In genomic region chrX:129717902-129718301, GRCh38 we compare ENCODE assay signal across 12 cellular contexts. TPM values are rescaled to one million over a fixed set of nuclear protein-coding genes. Genes with fewer than 3 reads are reported as not detected.
A peak's percentile ranks its signal among the peaks of the same experiment; 100 is the strongest.
DNase-seq lines count a peak whose midpoint lies in the region; ATAC-seq and TF ChIP-seq lines count a peak whose summit lies in the region.
"Had no signal": no experiment of that assay in that cellular context is flagged by ENCODE, and none has a peak within 500 bp of the region (broad histone marks: within the 10 kb centered on the region; RNA-seq: fewer than 3 reads in every experiment).

No MANE protein-coding gene starts in this region.

- no peak overlapping the region for H3K27ac Mint-ChIP-seq in natural killer cell
- H3K27ac Mint-ChIP-seq: natural killer cell treated with Interleukin-12 subunit alpha and Interleukin-12 subunit beta and Interleukin-15 and Interleukin-18, amount 100 ng/mL, for 72 hours had no signal

- DNase-seq in Daoy (ENCODE audit: low read depth) (peak; percentile 54), NCI-H226 (peak; percentile 25), epithelial cell of esophagus (ENCODE audit: low read depth) (peak; percentile 78), non-pigmented ciliary epithelial cell (ENCODE audit: low read depth) (peak; percentile 60), natural killer cell (no peak)
- DNase-seq in activated CD8-positive, alpha-beta memory T cell treated with anti-CD3 and anti-CD28 coated beads, Interleukin-2, amount 50 U/mL, for 48 hours: no peak
- DNase-seq: CD4-positive, alpha-beta memory T cell; Karpas-422 had no signal

- ATAC-seq in HG03457 (IDR thresholded peaks at IDR 0.05; ENCODE audit: unreplicated experiment): no peak
- no peak for ATAC-seq in HG03565 (IDR thresholded peaks at IDR 0.05; ENCODE audit: unreplicated experiment)
- no peak for ATAC-seq in natural killer cell
- ATAC-seq: natural killer cell treated with Interleukin-12 subunit alpha and Interleukin-12 subunit beta and Interleukin-15 and Interleukin-18, amount 100 ng/mL, for 72 hours; Panc1 had no signal

- H3K9me3 Mint-ChIP-seq in natural killer cell: no peaks in the 10 kb centered on the region
- H3K9me3 Mint-ChIP-seq: CD4-positive, alpha-beta memory T cell; natural killer cell treated with Interleukin-12 subunit alpha and Interleukin-12 subunit beta and Interleukin-15 and Interleukin-18, amount 100 ng/mL, for 72 hours had no signal

- intact Hi-C loops in natural killer cell (cut with micrococcal nuclease): no loop called here

- no peaks in the 10 kb centered on the region for H3K36me3 Mint-ChIP-seq in natural killer cell
- H3K36me3 Mint-ChIP-seq: CD4-positive, alpha-beta memory T cell; natural killer cell treated with Interleukin-12 subunit alpha and Interleukin-12 subunit beta and Interleukin-15 and Interleukin-18, amount 100 ng/mL, for 72 hours had no signal

- H3K4me3 Mint-ChIP-seq in natural killer cell: no peak overlapping the region
- H3K4me3 Mint-ChIP-seq: CD4-positive, alpha-beta memory T cell; natural killer cell treated with Interleukin-12 subunit alpha and Interleukin-12 subunit beta and Interleukin-15 and Interleukin-18, amount 100 ng/mL, for 72 hours had no signal

- peaks cover 16% of the 10 kb centered on the region in 2 donors for H3K4me1 Mint-ChIP-seq in natural killer cell

- peaks cover 0 to 20% of the 10 kb centered on the region in 2 donors for H3K27me3 Mint-ChIP-seq in natural killer cell (ENCODE audit: low read depth in 2 of 2)
- H3K27me3 Mint-ChIP-seq: CD4-positive, alpha-beta memory T cell had no signal

- no peak for TF ChIP-seq CTCF in epithelial cell of esophagus (IDR thresholded peaks at IDR 0.05; ENCODE audit: insufficient read depth, low read depth, low read length, missing control alignments)
- no peak for TF ChIP-seq CTCF in natural killer cell (IDR thresholded peaks at IDR 0.05)

- H3K4me3 ChIP-seq in epithelial cell of esophagus (ENCODE audit: low read length): no peak overlapping the region

RNA-seq across cellular contexts. Expression of gene XPNPEP2, which starts 20.9 kb away (rescaled TPM):
- total RNA-seq in Daoy (2014; rRNA removed; shearing (Covaris generic)): not detected in 2 replicates
- total RNA-seq in natural killer cell: 1 to 10 TPM in 2 of 3 donors, under 1 TPM in 1; 0.96 to 2.6 (median 1.6) TPM

Comparison
In these comparisons a context has a peak if more than half of its experiments do, and no peak if none do; other contexts are left out.
1. DNase-seq: peak in Daoy (single experiment), NCI-H226 (single experiment), epithelial cell of esophagus (single experiment) and non-pigmented ciliary epithelial cell (single experiment); none in activated CD8-positive, alpha-beta memory T cell treated with anti-CD3 and anti-CD28 coated beads, Interleukin-2, amount 50 U/mL, for 48 hours (single experiment) and natural killer cell (single experiment).